In the genomic region with DNA sequence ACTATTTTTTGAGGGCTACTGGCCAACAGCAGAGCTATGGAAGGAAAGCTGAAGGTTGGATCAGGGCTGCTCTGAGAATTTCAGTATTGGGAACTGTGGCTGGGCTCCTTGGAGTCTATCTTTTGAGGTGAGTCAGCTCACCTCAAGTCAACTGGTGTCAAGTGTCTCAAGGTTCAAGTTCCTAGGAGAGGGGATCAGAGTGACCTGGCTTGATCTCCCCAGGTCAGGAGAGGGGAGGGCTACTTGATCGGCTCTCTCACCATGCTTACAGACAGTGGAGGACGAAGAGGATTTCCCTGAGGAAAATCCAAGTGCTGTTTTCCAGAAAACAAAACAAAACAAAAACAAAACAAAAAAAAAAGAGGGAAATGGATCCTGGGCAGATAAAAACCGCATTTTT, we compare ENCODE assay signal across 23 cellular contexts.
DNase-seq lines count a peak whose midpoint lies in the region; ATAC-seq and TF ChIP-seq lines count a peak whose summit lies in the region.
"Had no signal": no experiment of that assay in that cellular context is flagged by ENCODE, and none has a peak within 500 bp of the region (broad histone marks: within the 10 kb centered on the region; RNA-seq: fewer than 3 reads in every experiment).

No MANE protein-coding gene starts in this region.

- no peak overlapping the region for H2BK5ac ChIP-seq in H9 (ENCODE audit: insufficient read length, low read length)

- H3T11ph ChIP-seq in H9 (ENCODE audit: low read length) = no peak overlapping the region

- H3K9me3 ChIP-seq in H9 (ENCODE audit: control insufficient read depth, low read depth, low read length) = no peaks in the 10 kb centered on the region
- H3K9me3 ChIP-seq: BE2C, BLaER1 had no signal

- DNase-seq in H9 (no peak), WTC11 (ENCODE audit: low spot score) (no peak)
- DNase-seq: 8988T; ACHN; BE2C; C1 segment of cervical spinal cord; CD4-positive, alpha-beta memory T cell; CD4-positive, CD25-positive, alpha-beta regulatory T cell; CD8-positive, alpha-beta memory T cell; COR-L47; DMS 273 treated with DMSO at 0.1 percent for 48 hours; DMS153; DMS53; DMS79; DND-41; EL; GDM1 had no signal

- H3K27ac Mint-ChIP-seq in H9 (peak overlapping the region; percentile 56 to 87 (median 82); a peak in 4 of 7 replicates), WTC11 (no peak overlapping the region)
- H3K27ac Mint-ChIP-seq: CD14-positive monocyte; CD4-positive, alpha-beta memory T cell; CD8-positive, alpha-beta memory T cell had no signal

- H3K27me3 ChIP-seq in H9 (ENCODE audit: insufficient read depth, low read length) = no peaks in the 10 kb centered on the region
- H3K27me3 ChIP-seq: BLaER1 had no signal

- no peak overlapping the region for H3K18ac ChIP-seq in H9 (ENCODE audit: insufficient read length, low read depth, low read length)

- no peak overlapping the region for H4K8ac ChIP-seq in H9 (replicated peaks; ENCODE audit: insufficient read length, low read depth, low read length)

- no peak overlapping the region for H3K27ac ChIP-seq in H9 (ENCODE audit: insufficient read length, low read depth, low read length)
- H3K27ac ChIP-seq: BLaER1 had no signal

- H4K91ac ChIP-seq in H9 (ENCODE audit: insufficient read length, low read depth, low read length) = no peak overlapping the region

- TF ChIP-seq CTCF in H9 (conservative IDR thresholded peaks at IDR 0.05) (no peak), WTC11 (IDR thresholded peaks at IDR 0.05) (no peak)

- H3K4me1 Mint-ChIP-seq in H9 = peaks cover 10 to 12% of the 10 kb centered on the region in 2 experiments
- H3K4me1 Mint-ChIP-seq in WTC11 = peaks cover 11% of the 10 kb centered on the region
- H3K4me1 Mint-ChIP-seq: CD4-positive, alpha-beta memory T cell; CD4-positive, CD25-positive, alpha-beta regulatory T cell; CD8-positive, alpha-beta memory T cell had no signal

- H3K14ac ChIP-seq in H9 (ENCODE audit: insufficient read depth, low read length) = no peak overlapping the region

- no peaks in the 10 kb centered on the region for H4K20me1 ChIP-seq in H9 (ENCODE audit: control insufficient read depth, insufficient read depth, insufficient read length)
- H4K20me1 ChIP-seq: BLaER1 had no signal

- H3K27me3 Mint-ChIP-seq in H9 (ENCODE audit: low read depth) (no peaks in the 10 kb centered on the region), WTC11 (ENCODE audit: low read depth) (no peaks in the 10 kb centered on the region)
- H3K27me3 Mint-ChIP-seq: CD4-positive, alpha-beta memory T cell; CD4-positive, CD25-positive, alpha-beta regulatory T cell; CD8-positive, alpha-beta memory T cell had no signal

- ATAC-seq in WTC11 = peak; percentile 81
- no peak for ATAC-seq in GM21576 (IDR thresholded peaks at IDR 0.05; ENCODE audit: unreplicated experiment)
- no peak for ATAC-seq in HG03342 (IDR thresholded peaks at IDR 0.05; ENCODE audit: unreplicated experiment)
- ATAC-seq in HG02798 (IDR thresholded peaks at IDR 0.05; ENCODE audit: poor library complexity, unreplicated experiment) = no peak
- ATAC-seq: GM12878 had no signal

- no peaks in the 10 kb centered on the region for H3K4me1 ChIP-seq in H9 (ENCODE audit: insufficient read depth, low read length)
- H3K4me1 ChIP-seq: BE2C, BLaER1 had no signal

- POLR2A ChIA-PET in WTC11 (lab: Charles Lee) = no interaction called here

- H3K23me2 ChIP-seq in H9 (ENCODE audit: insufficient read length, low read depth, low read length, poor library complexity, severe bottlenecking) = no peaks in the 10 kb centered on the region

- H3K9ac ChIP-seq in H9 (ENCODE audit: extremely low read depth, insufficient read length, low read length) = no peak overlapping the region
- H3K9ac ChIP-seq: BLaER1 had no signal

- H3K4me2 ChIP-seq in H9 (ENCODE audit: insufficient read depth, insufficient read length, low read length) = no peak overlapping the region
- H3K4me2 ChIP-seq: BLaER1 had no signal

- no peak overlapping the region for H3K4me3 Mint-ChIP-seq in H9
- H3K4me3 Mint-ChIP-seq in WTC11 = no peak overlapping the region
- H3K4me3 Mint-ChIP-seq: CD14-positive monocyte; CD4-positive, alpha-beta memory T cell; CD4-positive, CD25-positive, alpha-beta regulatory T cell; CD8-positive, alpha-beta memory T cell had no signal

- H3K36me3 Mint-ChIP-seq in H9 (ENCODE audit: insufficient read depth in 1 of 3, low read depth in 3 of 3) (no peaks in the 10 kb centered on the region), WTC11 (no peaks in the 10 kb centered on the region)
- H3K36me3 Mint-ChIP-seq: CD14-positive monocyte; CD4-positive, alpha-beta memory T cell; CD4-positive, CD25-positive, alpha-beta regulatory T cell; CD8-positive, alpha-beta memory T cell had no signal

- H3K9me3 Mint-ChIP-seq in H9 (no peaks in the 10 kb centered on the region), WTC11 (no peaks in the 10 kb centered on the region)
- H3K9me3 Mint-ChIP-seq: CD4-positive, CD25-positive, alpha-beta regulatory T cell had no signal

- H2BK20ac ChIP-seq in H9 (ENCODE audit: low read depth, low read length, poor library complexity, severe bottlenecking) = no peak overlapping the region

- H3K79me1 ChIP-seq in H9 (ENCODE audit: insufficient read depth, low read depth, low read length, poor library complexity, severe bottlenecking) = no peaks in the 10 kb centered on the region

- CTCF ChIA-PET in WTC11 (lab: Charles Lee) = no interaction called here

- no peak overlapping the region for H2AK5ac ChIP-seq in H9 (ENCODE audit: insufficient read length, low read length)

- no peak overlapping the region for H4K5ac ChIP-seq in H9 (ENCODE audit: insufficient read length, low read depth, low read length)

- no peak overlapping the region for H2BK12ac ChIP-seq in H9 (ENCODE audit: insufficient read length, low read depth, low read length)

- no peak overlapping the region for H2BK15ac ChIP-seq in H9 (ENCODE audit: low read depth, low read length)

- no peak overlapping the region for H3K23ac ChIP-seq in H9 (ENCODE audit: insufficient read length, low read depth, low read length)

- H3K56ac ChIP-seq in H9 (ENCODE audit: insufficient read length, low read depth, low read length) = no peak overlapping the region

- no peak overlapping the region for H2AFZ ChIP-seq in H9 (ENCODE audit: low read length)

- H3K79me2 ChIP-seq in H9 (ENCODE audit: insufficient read depth, low read length) = no peaks in the 10 kb centered on the region

- no peak overlapping the region for H3K4ac ChIP-seq in H9 (ENCODE audit: low read depth, low read length)

- no CpG with 5 or more reads among the region's 3 CpGs for WGBS in H9 (ENCODE audit: extremely low coverage, insufficient read length, low lambda C conversion rate)

- H2BK120ac ChIP-seq in H9 (ENCODE audit: low read depth, low read length, poor library complexity, severe bottlenecking) = no peak overlapping the region

TF ChIP-seq in WTC11, 78 proteins besides CTCF, POLR2A, EP300 and RAD21 (continues in another document):
- TF ChIP-seq SMAD3 (CRISPR knock-in tag; IDR thresholded peaks at IDR 0.05; ENCODE audit: borderline replicate concordance) (no peak), JUN (CRISPR knock-in tag; IDR thresholded peaks at IDR 0.05) (no peak), MYBL2 (CRISPR knock-in tag; IDR thresholded peaks at IDR 0.05) (no peak), KAT7 (CRISPR knock-in tag; IDR thresholded peaks at IDR 0.05; ENCODE audit: borderline replicate concordance) (no peak), ZSCAN18 (CRISPR knock-in tag; IDR thresholded peaks at IDR 0.05) (no peak), ATF1 (CRISPR knock-in tag; IDR thresholded peaks at IDR 0.05) (no peak), PRRX2 (CRISPR knock-in tag; IDR thresholded peaks at IDR 0.05) (no peak)
- TF ChIP-seq, protein P1, sequence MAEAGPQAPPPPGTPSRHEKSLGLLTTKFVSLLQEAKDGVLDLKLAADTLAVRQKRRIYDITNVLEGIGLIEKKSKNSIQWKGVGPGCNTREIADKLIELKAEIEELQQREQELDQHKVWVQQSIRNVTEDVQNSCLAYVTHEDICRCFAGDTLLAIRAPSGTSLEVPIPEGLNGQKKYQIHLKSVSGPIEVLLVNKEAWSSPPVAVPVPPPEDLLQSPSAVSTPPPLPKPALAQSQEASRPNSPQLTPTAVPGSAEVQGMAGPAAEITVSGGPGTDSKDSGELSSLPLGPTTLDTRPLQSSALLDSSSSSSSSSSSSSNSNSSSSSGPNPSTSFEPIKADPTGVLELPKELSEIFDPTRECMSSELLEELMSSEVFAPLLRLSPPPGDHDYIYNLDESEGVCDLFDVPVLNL (CRISPR knock-in tag; IDR thresholded peaks at IDR 0.05; ENCODE audit: borderline replicate concordance, low read depth) = no peak
- TF ChIP-seq, protein P2, sequence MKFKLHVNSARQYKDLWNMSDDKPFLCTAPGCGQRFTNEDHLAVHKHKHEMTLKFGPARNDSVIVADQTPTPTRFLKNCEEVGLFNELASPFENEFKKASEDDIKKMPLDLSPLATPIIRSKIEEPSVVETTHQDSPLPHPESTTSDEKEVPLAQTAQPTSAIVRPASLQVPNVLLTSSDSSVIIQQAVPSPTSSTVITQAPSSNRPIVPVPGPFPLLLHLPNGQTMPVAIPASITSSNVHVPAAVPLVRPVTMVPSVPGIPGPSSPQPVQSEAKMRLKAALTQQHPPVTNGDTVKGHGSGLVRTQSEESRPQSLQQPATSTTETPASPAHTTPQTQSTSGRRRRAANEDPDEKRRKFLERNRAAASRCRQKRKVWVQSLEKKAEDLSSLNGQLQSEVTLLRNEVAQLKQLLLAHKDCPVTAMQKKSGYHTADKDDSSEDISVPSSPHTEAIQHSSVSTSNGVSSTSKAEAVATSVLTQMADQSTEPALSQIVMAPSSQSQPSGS (CRISPR knock-in tag; IDR thresholded peaks at IDR 0.05; ENCODE audit: borderline replicate concordance, low read depth) = no peak
- TF ChIP-seq, protein P3, sequence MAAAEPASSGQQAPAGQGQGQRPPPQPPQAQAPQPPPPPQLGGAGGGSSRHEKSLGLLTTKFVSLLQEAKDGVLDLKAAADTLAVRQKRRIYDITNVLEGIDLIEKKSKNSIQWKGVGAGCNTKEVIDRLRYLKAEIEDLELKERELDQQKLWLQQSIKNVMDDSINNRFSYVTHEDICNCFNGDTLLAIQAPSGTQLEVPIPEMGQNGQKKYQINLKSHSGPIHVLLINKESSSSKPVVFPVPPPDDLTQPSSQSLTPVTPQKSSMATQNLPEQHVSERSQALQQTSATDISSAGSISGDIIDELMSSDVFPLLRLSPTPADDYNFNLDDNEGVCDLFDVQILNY (CRISPR knock-in tag; IDR thresholded peaks at IDR 0.05) = no peak
